16 cellular contexts compared by ENCODE assay signal in genomic region chr6:16735014-16735413, GRCh38. TPM values are rescaled to one million over a fixed set of nuclear protein-coding genes. Genes with fewer than 3 reads are reported as not detected.
A peak's percentile ranks its signal among the peaks of the same experiment; 100 is the strongest.
DNase-seq lines count a peak whose midpoint lies in the region; ATAC-seq, FAIRE-seq and TF ChIP-seq lines count a peak whose summit lies in the region.
"Had no signal": no experiment of that assay in that cellular context is flagged by ENCODE, and none has a peak within 500 bp of the region (broad histone marks: within the 10 kb centered on the region; RNA-seq: fewer than 3 reads in every experiment).

No MANE protein-coding gene starts in this region.

- ATAC-seq in esophagus mucosa (peak; percentile 73), GM21390 (IDR thresholded peaks at IDR 0.05; ENCODE audit: unreplicated experiment) (no peak)
- ATAC-seq: A549 had no signal

- TF ChIP-seq POLR2A in GM12891 (IDR thresholded peaks at IDR 0.05; ENCODE audit: low read depth, low read length), result no peak

- peak; percentile 45 for FAIRE-seq in GM12891 (lab: Jason Lieb, UNC)
- FAIRE-seq: A549, H54 had no signal

- POLR2A ChIA-PET in HEK293T (lab: Yijun Ruan, JAX), result no interaction called here

- CTCF ChIA-PET in HEK293T (lab: Yijun Ruan, JAX), result no interaction called here

- DNase-seq in GM12891 (ENCODE audit: insufficient read length, low spot score) (no peak), HEK293T (ENCODE audit: extremely low spot score) (no peak), NCI-H82 treated with DMSO at 0.1 percent for 48 hours (lab: John Stamatoyannopoulos, UW; ENCODE audit: unreplicated experiment) (peak; percentile 93), retina (no peak)
- DNase-seq in effector CD4-positive, alpha-beta T cell, result no peak
- DNase-seq: Caco-2; CD8-positive, alpha-beta memory T cell; DMS 273 treated with DMSO at 0.1 percent for 48 hours; DND-41; GDM1; GM23248; KG1 had no signal

TF ChIP-seq in GM12891, 5 proteins besides CTCF, POLR2A, EP300 and RAD21:
- TF ChIP-seq TAF1 (IDR thresholded peaks at IDR 0.05; ENCODE audit: low read depth, low read length), result no peak
- no peak for TF ChIP-seq PAX5 (IDR thresholded peaks at IDR 0.05; ENCODE audit: insufficient read depth, low read length, severe bottlenecking)
- no peak for TF ChIP-seq POU2F2 (IDR thresholded peaks at IDR 0.05; ENCODE audit: low read depth, low read length)
- TF ChIP-seq SPI1 (IDR thresholded peaks at IDR 0.05; ENCODE audit: low read depth, low read length), result no peak
- no peak for TF ChIP-seq POLR2AphosphoS5 (IDR thresholded peaks at IDR 0.05; ENCODE audit: low read depth, low read length)

TF ChIP-seq in HEK293T, 16 proteins besides CTCF, POLR2A, EP300 and RAD21:
- TF ChIP-seq PKNOX1 (IDR thresholded peaks at IDR 0.05) (peak; percentile 64), FOXK2 (IDR thresholded peaks at IDR 0.05) (no peak), ARNT (IDR thresholded peaks at IDR 0.05) (no peak)

RNA-seq across cellular contexts. Expression of gene ATXN1, which starts 26.2 kb away (rescaled TPM):
- polyA plus RNA-seq in GM12891 (2012; ENCODE audit: low read depth, missing spikeins), result 14.3 TPM
- 29.3 TPM for total RNA-seq in esophagus mucosa
